Comparison of ENCODE assay signal across 31 cellular contexts in genomic region chr7:71454981-71455380, GRCh38.
"Had no signal": no experiment of that assay in that cellular context is flagged by ENCODE, and none has a peak within 500 bp of the region (broad histone marks: within the 10 kb centered on the region; RNA-seq: fewer than 3 reads in every experiment).

No MANE protein-coding gene starts in this region.

- H3K27ac Mint-ChIP-seq: activated CD4-positive, alpha-beta T cell treated with anti-CD3 and anti-CD28 coated beads for 36 hours; activated CD4-positive, alpha-beta T cell treated with anti-CD3 and anti-CD28 coated beads, Interleukin-2, amount 10 ng/mL, durations not matched to agents 7 days and 5 days; activated CD8-positive, alpha-beta T cell treated with anti-CD3 and anti-CD28 coated beads, Interleukin-2, amount 10 ng/mL, durations not matched to agents 7 days and 5 days; activated naive CD4-positive, alpha-beta T cell treated with anti-CD3 and anti-CD28 coated beads for 36 hours; activated naive CD8-positive, alpha-beta T cell treated with anti-CD3 and anti-CD28 coated beads for 36 hours; activated T-cell treated with anti-CD3 and anti-CD28 coated beads, Interleukin-2, amount 50 U/mL, for 24 hours; activated T-helper 1 cell treated with anti-CD3 and anti-CD28 coated beads, Interleukin-12 subunit alpha, Interleukin-12 subunit beta, Interleukin-2, Interleukin-4 antibody, amounts not matched to agents 30 ng/mL and 10 ng/mL and 1 ng/mL, durations not matched to agents 14 hours and 24 hours and 36 hours; T-helper 1 cell treated with Interleukin-12 subunit alpha and Interleukin-12 subunit beta and Interleukin-4 antibody, amounts not matched to agents 30 μg/mL and 1 μg/mL, for 36 hours; T-helper 2 cell treated with Interferon-gamma antibody and Interleukin-4, amounts not matched to agents 5 μg/mL and 100 μg/mL, for 36 hours had no signal

- H3K4me1 Mint-ChIP-seq: activated CD4-positive, alpha-beta T cell treated with anti-CD3 and anti-CD28 coated beads for 36 hours; activated CD4-positive, alpha-beta T cell treated with anti-CD3 and anti-CD28 coated beads, Interleukin-2, amount 10 ng/mL, durations not matched to agents 7 days and 5 days; activated naive CD8-positive, alpha-beta T cell treated with anti-CD3 and anti-CD28 coated beads for 36 hours had no signal

- H3K4me1 ChIP-seq: breast epithelium, Peyer's patch, SJSA1 had no signal

- H3K36me3 ChIP-seq: breast epithelium, Peyer's patch, SJSA1 had no signal

- H3K36me3 Mint-ChIP-seq: activated naive CD8-positive, alpha-beta T cell treated with anti-CD3 and anti-CD28 coated beads for 36 hours had no signal

- DNase-seq: activated CD4-positive, alpha-beta T cell treated with anti-CD3 and anti-CD28 coated beads for 36 hours; activated CD4-positive, alpha-beta T cell treated with anti-CD3 and anti-CD28 coated beads, Interleukin-2, amount 10 ng/mL, durations not matched to agents 7 days and 5 days; activated CD4-positive, alpha-beta T cell treated with anti-CD3 and anti-CD28 coated beads, Interleukin-2, amount 50 U/mL, for 48 hours; activated CD8-positive, alpha-beta T cell treated with anti-CD3 and anti-CD28 coated beads, Interleukin-2, amount 10 ng/mL, durations not matched to agents 7 days and 5 days; activated gamma-delta T cell treated with Interleukin-2 at 50 U/mL for 16 hours; activated naive CD4-positive, alpha-beta T cell treated with anti-CD3 and anti-CD28 coated beads for 36 hours; activated naive CD8-positive, alpha-beta T cell treated with anti-CD3 and anti-CD28 coated beads for 36 hours; activated T-cell treated with anti-CD3 and anti-CD28 coated beads, Interleukin-2, amount 50 U/mL, for 24 hours; amygdala; body of pancreas; Kasumi-1; KG1; NCI-H1105; NCI-H1417 treated with DMSO at 0.1 percent for 48 hours; NCI-H2029; NCI-H345; NCI-H524 treated with DMSO at 0.1 percent for 48 hours; NK-92 treated with Interleukin-12 subunit alpha and Interleukin-12 subunit beta, amount 100 ng/mL, for 24 hours; PC-3; Peyer's patch; RPMI8226; SHP77 treated with DMSO at 0.1 percent for 48 hours; SK-N-SH had no signal

- H3K4me2 ChIP-seq: SK-N-SH had no signal

- FAIRE-seq: astrocyte, TTC549 had no signal

- H3K4me3 Mint-ChIP-seq: activated CD4-positive, alpha-beta T cell treated with anti-CD3 and anti-CD28 coated beads for 36 hours; activated CD4-positive, alpha-beta T cell treated with anti-CD3 and anti-CD28 coated beads, Interleukin-2, amount 10 ng/mL, durations not matched to agents 7 days and 5 days; activated CD8-positive, alpha-beta T cell treated with anti-CD3 and anti-CD28 coated beads, Interleukin-2, amount 10 ng/mL, durations not matched to agents 7 days and 5 days; activated naive CD4-positive, alpha-beta T cell treated with anti-CD3 and anti-CD28 coated beads for 36 hours; activated naive CD8-positive, alpha-beta T cell treated with anti-CD3 and anti-CD28 coated beads for 36 hours; activated T-cell treated with anti-CD3 and anti-CD28 coated beads, Interleukin-2, amount 50 U/mL, for 24 hours; activated T-helper 1 cell treated with anti-CD3 and anti-CD28 coated beads, Interleukin-12 subunit alpha, Interleukin-12 subunit beta, Interleukin-2, Interleukin-4 antibody, amounts not matched to agents 30 ng/mL and 10 ng/mL and 1 ng/mL, durations not matched to agents 14 hours and 24 hours and 36 hours; T-helper 1 cell treated with Interleukin-12 subunit alpha and Interleukin-12 subunit beta and Interleukin-4 antibody, amounts not matched to agents 30 μg/mL and 1 μg/mL, for 36 hours; T-helper 2 cell treated with Interferon-gamma antibody and Interleukin-4, amounts not matched to agents 5 μg/mL and 100 μg/mL, for 36 hours had no signal

- H3K9me2 ChIP-seq: SK-N-SH had no signal

- H3K9me3 ChIP-seq: body of pancreas, breast epithelium, Peyer's patch had no signal

- ATAC-seq: activated CD4-positive, alpha-beta T cell treated with anti-CD3 and anti-CD28 coated beads for 36 hours; activated CD4-positive, CD25-positive, alpha-beta regulatory T cell treated with anti-CD3 and anti-CD28 coated beads, Interleukin-2, amount 50 U/mL, for 24 hours; activated CD8-positive, alpha-beta T cell treated with anti-CD3 and anti-CD28 coated beads, Interleukin-2, amount 10 ng/mL, durations not matched to agents 7 days and 5 days; body of pancreas; PC-3 had no signal

- H3K9ac ChIP-seq: SK-N-SH had no signal

- H3K27me3 ChIP-seq: body of pancreas, breast epithelium, Peyer's patch, SJSA1 had no signal

- H3K4me3 ChIP-seq: body of pancreas, breast epithelium, Peyer's patch, SJSA1 had no signal

- H3K27me3 Mint-ChIP-seq: activated CD4-positive, alpha-beta T cell treated with anti-CD3 and anti-CD28 coated beads for 36 hours; activated CD4-positive, alpha-beta T cell treated with anti-CD3 and anti-CD28 coated beads, Interleukin-2, amount 10 ng/mL, durations not matched to agents 7 days and 5 days; activated naive CD8-positive, alpha-beta T cell treated with anti-CD3 and anti-CD28 coated beads for 36 hours; activated T-cell treated with anti-CD3 and anti-CD28 coated beads, Interleukin-2, amount 50 U/mL, for 24 hours had no signal

- H3K9me3 Mint-ChIP-seq: activated naive CD8-positive, alpha-beta T cell treated with anti-CD3 and anti-CD28 coated beads for 36 hours had no signal

- H3K27ac ChIP-seq: body of pancreas, breast epithelium, Peyer's patch, SJSA1 had no signal
